Comparison of ENCODE assay signal across 11 cellular contexts in the genomic region with DNA sequence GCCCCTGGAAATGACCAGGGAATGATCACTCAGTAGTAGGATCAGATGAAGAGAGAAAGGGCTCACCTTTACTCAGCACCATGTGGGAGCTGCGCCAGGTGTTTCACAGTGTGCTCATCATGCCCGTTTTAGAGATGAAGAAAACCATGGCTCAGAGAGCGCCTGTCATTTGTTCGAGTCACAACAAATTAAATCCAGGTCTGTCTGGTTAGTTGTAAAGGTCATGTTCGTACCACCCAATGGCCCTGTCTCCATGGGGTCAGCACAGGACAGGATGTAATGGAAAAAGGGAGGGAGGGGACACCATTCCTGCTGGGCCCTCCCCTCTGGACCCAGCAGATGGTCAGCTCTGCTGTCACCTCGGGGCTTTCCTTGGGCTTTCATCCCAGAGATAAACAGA. TPM values are rescaled to one million over a fixed set of nuclear protein-coding genes. Genes with fewer than 3 reads are reported as not detected.
A peak's percentile ranks its signal among the peaks of the same experiment; 100 is the strongest.
DNase-seq lines count a peak whose midpoint lies in the region; ATAC-seq, FAIRE-seq and TF ChIP-seq lines count a peak whose summit lies in the region.
"Had no signal": no experiment of that assay in that cellular context is flagged by ENCODE, and none has a peak within 500 bp of the region (broad histone marks: within the 10 kb centered on the region; RNA-seq: fewer than 3 reads in every experiment).

No MANE protein-coding gene starts in this region.

- FAIRE-seq in H54 (lab: Jason Lieb, UNC): no peak

- H3K4me3 ChIP-seq in endodermal cell (ENCODE audit: low read length) (no peak overlapping the region), muscle layer of colon (ENCODE audit: low read depth in 1 of 2, low read length in 2 of 2) (peak overlapping the region in 1 of 2 donors; percentile 10), thyroid gland (replicated peaks in 1 of 3) (no peak overlapping the region)

- H3K36me3 Mint-ChIP-seq in endodermal cell (ENCODE audit: low read depth): no peaks in the 10 kb centered on the region
- H3K36me3 Mint-ChIP-seq: activated naive CD8-positive, alpha-beta T cell had no signal

- no peak overlapping the region for H3K4me3 Mint-ChIP-seq in endodermal cell
- H3K4me3 Mint-ChIP-seq: activated CD8-positive, alpha-beta T cell treated with anti-CD3 and anti-CD28 coated beads for 36 hours; activated naive CD8-positive, alpha-beta T cell had no signal

- peak; percentile 26 for DNase-seq in RWPE1 (ENCODE audit: low spot score)
- no peak for DNase-seq in endodermal cell
- DNase-seq in thyroid gland: no peak
- no peak for DNase-seq in NCI-H187 treated with DMSO at 0.1 percent for 48 hours (lab: John Stamatoyannopoulos, UW)
- no peak for DNase-seq in H54 (ENCODE audit: insufficient read length, low spot score)
- no peak for DNase-seq in stimulated activated CD4-positive, alpha-beta T cell treated with anti-CD3 and anti-CD28 coated beads, Interleukin-12 subunit alpha, Interleukin-12 subunit beta, amount 100 ng/mL, for 4 hours
- DNase-seq: activated CD8-positive, alpha-beta T cell treated with anti-CD3 and anti-CD28 coated beads for 36 hours; T-helper 1 cell had no signal

- 75 to 92% methylated on average over 6 of the region's 6 CpGs for WGBS in endodermal cell (ENCODE audit: insufficient coverage in 1 of 2, insufficient read length in 1 of 2), 2 experiments
- 65 to 79% methylated on average over 6 of the region's 6 CpGs for WGBS in thyroid gland, 2 donors

- ATAC-seq in GM19452 (IDR thresholded peaks at IDR 0.05; ENCODE audit: unreplicated experiment): no peak
- ATAC-seq: activated CD8-positive, alpha-beta T cell treated with anti-CD3 and anti-CD28 coated beads for 36 hours had no signal

- H3K9me3 ChIP-seq in endodermal cell (ENCODE audit: control insufficient read depth, low read length) (no peaks in the 10 kb centered on the region), muscle layer of colon (ENCODE audit: low read length) (no peaks in the 10 kb centered on the region), thyroid gland (no peaks in the 10 kb centered on the region)

- H3K4me1 ChIP-seq in endodermal cell (ENCODE audit: control insufficient read depth, insufficient read depth, low read length) (peaks cover 28% of the 10 kb centered on the region), muscle layer of colon (ENCODE audit: insufficient read depth, low read length) (peaks cover 90% of the 10 kb centered on the region), thyroid gland (peaks cover 40 to 68% of the 10 kb centered on the region in 2 donors)

- intact Hi-C loops in thyroid gland (cut with DNase I): no loop called here

- peak overlapping the region; percentile 100 for H3K27ac ChIP-seq in RWPE1
- peak overlapping the region; percentile 64 for H3K27ac ChIP-seq in endodermal cell (ENCODE audit: low read depth, low read length)
- peak overlapping the region; percentile 84 for H3K27ac ChIP-seq in muscle layer of colon (ENCODE audit: low read depth, low read length)
- peak overlapping the region; percentile 18 to 94 (median 91) for H3K27ac ChIP-seq in thyroid gland

- TF ChIP-seq CTCF in RWPE1 (conservative IDR thresholded peaks at IDR 0.05; ENCODE audit: low read depth): no peak
- no peak for TF ChIP-seq CTCF in endodermal cell (conservative IDR thresholded peaks at IDR 0.05)
- TF ChIP-seq CTCF in thyroid gland (IDR thresholded peaks at IDR 0.05): no peak

- no peaks in the 10 kb centered on the region for H3K27me3 Mint-ChIP-seq in endodermal cell (ENCODE audit: insufficient read depth)

- TF ChIP-seq POLR2A in thyroid gland (IDR thresholded peaks at IDR 0.05) (no peak), H54 (IDR thresholded peaks at IDR 0.05; ENCODE audit: low read depth, low read length) (no peak)

- H3K27ac Mint-ChIP-seq in endodermal cell: peak overlapping the region; percentile 77
- H3K27ac Mint-ChIP-seq: activated CD8-positive, alpha-beta T cell treated with anti-CD3 and anti-CD28 coated beads for 36 hours; activated naive CD8-positive, alpha-beta T cell had no signal

- H3K27me3 ChIP-seq in endodermal cell (ENCODE audit: control insufficient read depth, insufficient read depth, low read length, poor library complexity, severe bottlenecking): no peaks in the 10 kb centered on the region
- H3K27me3 ChIP-seq in muscle layer of colon (ENCODE audit: control insufficient read depth in 1 of 2, insufficient read depth in 2 of 2, low read length in 2 of 2): no peaks in the 10 kb centered on the region
- H3K27me3 ChIP-seq in thyroid gland: no peaks in the 10 kb centered on the region

- POLR2A ChIA-PET in RWPE1 (lab: Yijun Ruan, JAX; ENCODE audit: low non-redundant PET): no interaction called here

- peaks cover 75% of the 10 kb centered on the region for H3K4me1 Mint-ChIP-seq in endodermal cell

- H3K9ac ChIP-seq in endodermal cell (ENCODE audit: extremely low read depth, low read length, poor library complexity, severe bottlenecking) (no peak overlapping the region), muscle layer of colon (ENCODE audit: low read length) (no peak overlapping the region)

- no peaks in the 10 kb centered on the region for H3K9me3 Mint-ChIP-seq in endodermal cell
- H3K9me3 Mint-ChIP-seq: activated CD8-positive, alpha-beta T cell treated with anti-CD3 and anti-CD28 coated beads for 36 hours had no signal

- CTCF ChIA-PET in RWPE1 (lab: Yijun Ruan, JAX): interaction anchor here (1.2 kb wide), 1 partner anchor 79 kb away, joined by 3 read pairs; no protein-coding TSS in a partner anchor

- H3K36me3 ChIP-seq in endodermal cell (ENCODE audit: control insufficient read depth, insufficient read depth, low read length) (no peaks in the 10 kb centered on the region), muscle layer of colon (ENCODE audit: insufficient read depth, low read length) (no peaks in the 10 kb centered on the region), thyroid gland (no peaks in the 10 kb centered on the region)

RNA-seq across cellular contexts. Expression of a gene that starts 15.2 kb away (rescaled TPM):
- total RNA-seq in endodermal cell (10 to 100 TPM; 22.8 to 26.5 TPM), thyroid gland (10 to 100 TPM; 22.7 to 27.5 (median 24.1) TPM)
- polyA plus RNA-seq in endodermal cell (2013, experiment 1 of 2): 44.2 TPM
- 47.7 TPM for polyA plus RNA-seq in endodermal cell (2013, experiment 2 of 2)
